Comparison of ENCODE assay signal across 7 cellular contexts in the genomic region with DNA sequence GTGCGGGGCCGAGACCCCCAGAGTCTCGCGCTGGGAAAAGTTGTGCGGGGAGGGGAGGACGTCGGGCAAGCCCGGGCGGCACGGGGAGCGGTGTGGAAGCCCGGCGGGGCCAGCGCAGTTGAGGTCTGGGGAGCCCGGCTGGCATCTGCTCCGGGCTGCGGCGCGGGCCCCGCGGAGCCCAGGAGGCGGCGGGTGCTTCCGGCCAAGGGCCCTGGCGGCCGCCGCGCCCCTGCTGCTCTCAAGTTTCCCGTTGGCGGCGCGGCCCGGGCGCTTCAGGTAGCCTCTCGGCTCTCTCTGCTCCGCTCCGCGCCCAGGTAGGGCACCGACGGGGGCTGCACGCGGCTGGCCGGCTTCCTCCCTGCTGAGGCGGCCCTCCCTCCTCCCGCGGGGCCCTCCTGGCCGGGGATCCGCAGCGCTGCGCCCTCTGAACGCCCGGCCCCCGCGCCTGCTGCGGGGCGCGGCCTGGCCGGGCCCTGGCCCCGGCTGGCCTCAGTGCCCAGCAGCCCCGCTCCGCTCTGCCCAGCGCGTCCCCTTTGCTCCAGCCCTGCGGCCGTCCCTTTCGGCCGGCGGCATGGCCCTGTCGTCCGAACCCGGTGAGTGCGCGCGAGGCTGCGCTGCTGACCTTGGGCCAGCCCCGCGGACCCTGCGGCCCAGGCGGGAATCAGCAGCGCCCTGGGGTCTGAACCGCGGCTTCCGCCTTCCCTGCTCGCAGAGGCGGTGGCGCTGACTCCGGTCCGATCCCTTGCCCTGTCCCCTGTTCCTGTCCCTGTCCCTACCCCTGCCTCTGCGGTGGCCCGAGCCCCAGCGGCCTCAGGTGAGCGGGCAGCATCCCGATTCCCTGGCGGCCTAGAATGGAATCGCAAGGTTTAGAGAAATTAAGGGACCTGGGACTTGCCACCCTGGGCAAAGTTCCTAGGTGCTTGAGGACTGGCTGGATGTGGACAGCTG. TPM values are rescaled to one million over a fixed set of nuclear protein-coding genes. Genes with fewer than 3 reads are reported as not detected.
DNase-seq lines count a peak whose midpoint lies in the region; ATAC-seq and FAIRE-seq lines count a peak whose summit lies in the region.

No MANE protein-coding gene starts in this region.

- H3K36me3 Mint-ChIP-seq in natural killer cell treated with Interleukin-12 subunit alpha and Interleukin-12 subunit beta and Interleukin-15 and Interleukin-18, amount 100 ng/mL, for 72 hours, result no peaks in the 10 kb centered on the region

- no peak for DNase-seq in GM18507 (ENCODE audit: extremely low spot score, insufficient read length, low read depth)
- peak; percentile 16 for DNase-seq in NCI-H2171 (lab: John Stamatoyannopoulos, UW)
- DNase-seq in activated T-helper 1 cell treated with anti-CD3 and anti-CD28 coated beads, Interleukin-2, amount 50 U/mL, for 16 hours (ENCODE audit: low read depth in 1 of 2, low spot score in 1 of 2), result peak; percentile 31 to 34
- peak; percentile 6 for DNase-seq in fibroblast of gingiva (ENCODE audit: low read depth)
- no peak for DNase-seq in natural killer cell treated with Interleukin-12 subunit alpha and Interleukin-12 subunit beta and Interleukin-15 and Interleukin-18, amount 100 ng/mL, for 72 hours (ENCODE audit: low spot score)
- DNase-seq in ureter (ENCODE audit: low spot score), result peak; percentile 70

- peak; percentile 80 to 82 for ATAC-seq in natural killer cell treated with Interleukin-12 subunit alpha and Interleukin-12 subunit beta and Interleukin-15 and Interleukin-18, amount 100 ng/mL, for 72 hours
- ATAC-seq in HG03196 (IDR thresholded peaks at IDR 0.05; ENCODE audit: unreplicated experiment), result no peak

- peak overlapping the region; percentile 87 for H3K4me3 Mint-ChIP-seq in natural killer cell treated with Interleukin-12 subunit alpha and Interleukin-12 subunit beta and Interleukin-15 and Interleukin-18, amount 100 ng/mL, for 72 hours

- peak; percentile 12 for FAIRE-seq in GM18507 (lab: Jason Lieb, UNC)

- peak overlapping the region; percentile 67 to 85 for H3K27ac Mint-ChIP-seq in natural killer cell treated with Interleukin-12 subunit alpha and Interleukin-12 subunit beta and Interleukin-15 and Interleukin-18, amount 100 ng/mL, for 72 hours

- no peaks in the 10 kb centered on the region for H3K9me3 Mint-ChIP-seq in natural killer cell treated with Interleukin-12 subunit alpha and Interleukin-12 subunit beta and Interleukin-15 and Interleukin-18, amount 100 ng/mL, for 72 hours

- peaks cover 27 to 46% of the 10 kb centered on the region in 2 donors for H3K4me1 Mint-ChIP-seq in natural killer cell treated with Interleukin-12 subunit alpha and Interleukin-12 subunit beta and Interleukin-15 and Interleukin-18, amount 100 ng/mL, for 72 hours (ENCODE audit: low read depth in 2 of 2)

- peaks cover 24 to 35% of the 10 kb centered on the region in 2 donors for H3K27me3 Mint-ChIP-seq in natural killer cell treated with Interleukin-12 subunit alpha and Interleukin-12 subunit beta and Interleukin-15 and Interleukin-18, amount 100 ng/mL, for 72 hours

RNA-seq across cellular contexts. Expression of gene AMPD3, which starts 4.3 kb away (rescaled TPM):
- total RNA-seq in natural killer cell treated with Interleukin-12 subunit alpha and Interleukin-12 subunit beta and Interleukin-15 and Interleukin-18, amount 100 ng/mL, for 72 hours, result 10 to 100 TPM; 10.9 to 11.3 TPM
- total RNA-seq in ureter, result 24.7 TPM

Comparison
In these comparisons a context has a peak if more than half of its experiments do, and no peak if none do; other contexts are left out.
1. DNase-seq: peak in NCI-H2171 (single experiment), activated T-helper 1 cell treated with anti-CD3 and anti-CD28 coated beads, Interleukin-2, amount 50 U/mL, for 16 hours (2 of 2), fibroblast of gingiva (single experiment) and ureter (single experiment); none in GM18507 (single experiment) and natural killer cell treated with Interleukin-12 subunit alpha and Interleukin-12 subunit beta and Interleukin-15 and Interleukin-18, amount 100 ng/mL, for 72 hours (single experiment).